Comparison of ENCODE assay signal across 8 cellular contexts in genomic region chr14:50040401-50040775, GRCh38.
DNase-seq lines count a peak whose midpoint lies in the region; ATAC-seq, FAIRE-seq and TF ChIP-seq lines count a peak whose summit lies in the region.

No MANE protein-coding gene starts in this region.

- peak; percentile 78 for FAIRE-seq in GM12891 (lab: Jason Lieb, UNC)

- H3K27ac Mint-ChIP-seq in stimulated activated naive B cell treated with anti-CD40 and anti-IgM and Interleukin-4, amounts not matched to agents 10 μg/mL and 1 μg/mL and 100 μg/mL, for 72 hours = peak overlapping the region; percentile 98

- no peak; the same call in 1 of the 2 replicates for TF ChIP-seq POLR2A in GM12891 (IDR thresholded peaks at IDR 0.05; ENCODE audit: low read depth, low read length)

- H3K27me3 Mint-ChIP-seq in stimulated activated naive B cell treated with anti-CD40 and anti-IgM and Interleukin-4, amounts not matched to agents 10 μg/mL and 1 μg/mL and 100 μg/mL, for 72 hours = no peaks in the 10 kb centered on the region

- DNase-seq in GM12891 (ENCODE audit: insufficient read length, low spot score) (no peak), Kasumi-1 (lab: John Stamatoyannopoulos, UW) (peak; percentile 77 to 79), fibroblast of peridontal ligament (ENCODE audit: extremely low read depth) (peak; percentile 46), Ammon's horn (ENCODE audit: low spot score) (no peak)
- peak; percentile 25 to 38 for DNase-seq in activated CD4-positive, alpha-beta T cell treated with anti-CD3 and anti-CD28 coated beads, Interleukin-2, amount 50 U/mL, for 4 hours
- peak; percentile 31 for DNase-seq in stimulated activated naive B cell treated with anti-CD40 and anti-IgM and Interleukin-4, amounts not matched to agents 10 μg/mL and 1 μg/mL and 100 μg/mL, for 72 hours

- peak overlapping the region; percentile 79 to 82 for H3K4me3 Mint-ChIP-seq in stimulated activated naive B cell treated with anti-CD40 and anti-IgM and Interleukin-4, amounts not matched to agents 10 μg/mL and 1 μg/mL and 100 μg/mL, for 72 hours

- ATAC-seq in stimulated activated naive B cell treated with anti-CD40 and anti-IgM and Interleukin-4, amounts not matched to agents 10 μg/mL and 1 μg/mL and 100 μg/mL, for 72 hours (replicated peaks) = peak; percentile 49 to 57
- ATAC-seq in HG03159 (IDR thresholded peaks at IDR 0.05; ENCODE audit: unreplicated experiment) (no peak), HG02678 (IDR thresholded peaks at IDR 0.05; ENCODE audit: unreplicated experiment) (no peak)

- H3K9me3 Mint-ChIP-seq in stimulated activated naive B cell treated with anti-CD40 and anti-IgM and Interleukin-4, amounts not matched to agents 10 μg/mL and 1 μg/mL and 100 μg/mL, for 72 hours = peaks cover 0 to 3% of the 10 kb centered on the region in 2 donors

- peaks cover 19 to 28% of the 10 kb centered on the region in 2 donors for H3K36me3 Mint-ChIP-seq in stimulated activated naive B cell treated with anti-CD40 and anti-IgM and Interleukin-4, amounts not matched to agents 10 μg/mL and 1 μg/mL and 100 μg/mL, for 72 hours

- peaks cover 54 to 67% of the 10 kb centered on the region in 2 donors for H3K4me1 Mint-ChIP-seq in stimulated activated naive B cell treated with anti-CD40 and anti-IgM and Interleukin-4, amounts not matched to agents 10 μg/mL and 1 μg/mL and 100 μg/mL, for 72 hours

TF ChIP-seq in GM12891, 5 proteins besides CTCF, POLR2A, EP300 and RAD21:
- TF ChIP-seq TAF1 (IDR thresholded peaks at IDR 0.05; ENCODE audit: low read depth, low read length) = no peak; the same call in 1 of the 2 replicates
- no peak for TF ChIP-seq PAX5 (IDR thresholded peaks at IDR 0.05; ENCODE audit: insufficient read depth, low read length, severe bottlenecking)
- peak; percentile 91 for TF ChIP-seq SPI1 (IDR thresholded peaks at IDR 0.05; ENCODE audit: low read depth, low read length)
- TF ChIP-seq POU2F2 (IDR thresholded peaks at IDR 0.05; ENCODE audit: low read depth, low read length) = no peak

Comparison
In these comparisons a context has a peak if more than half of its experiments do, and no peak if none do; other contexts are left out.
1. DNase-seq: peak in Kasumi-1 (2 of 2), activated CD4-positive, alpha-beta T cell treated with anti-CD3 and anti-CD28 coated beads, Interleukin-2, amount 50 U/mL, for 4 hours (2 of 2), fibroblast of peridontal ligament (single experiment) and stimulated activated naive B cell treated with anti-CD40 and anti-IgM and Interleukin-4, amounts not matched to agents 10 μg/mL and 1 μg/mL and 100 μg/mL, for 72 hours (single experiment); none in GM12891 (single experiment) and Ammon's horn (single experiment).
2. ATAC-seq: peak in stimulated activated naive B cell treated with anti-CD40 and anti-IgM and Interleukin-4, amounts not matched to agents 10 μg/mL and 1 μg/mL and 100 μg/mL, for 72 hours (2 of 2); none in HG03159 (single experiment) and HG02678 (single experiment).